In the genomic region with DNA sequence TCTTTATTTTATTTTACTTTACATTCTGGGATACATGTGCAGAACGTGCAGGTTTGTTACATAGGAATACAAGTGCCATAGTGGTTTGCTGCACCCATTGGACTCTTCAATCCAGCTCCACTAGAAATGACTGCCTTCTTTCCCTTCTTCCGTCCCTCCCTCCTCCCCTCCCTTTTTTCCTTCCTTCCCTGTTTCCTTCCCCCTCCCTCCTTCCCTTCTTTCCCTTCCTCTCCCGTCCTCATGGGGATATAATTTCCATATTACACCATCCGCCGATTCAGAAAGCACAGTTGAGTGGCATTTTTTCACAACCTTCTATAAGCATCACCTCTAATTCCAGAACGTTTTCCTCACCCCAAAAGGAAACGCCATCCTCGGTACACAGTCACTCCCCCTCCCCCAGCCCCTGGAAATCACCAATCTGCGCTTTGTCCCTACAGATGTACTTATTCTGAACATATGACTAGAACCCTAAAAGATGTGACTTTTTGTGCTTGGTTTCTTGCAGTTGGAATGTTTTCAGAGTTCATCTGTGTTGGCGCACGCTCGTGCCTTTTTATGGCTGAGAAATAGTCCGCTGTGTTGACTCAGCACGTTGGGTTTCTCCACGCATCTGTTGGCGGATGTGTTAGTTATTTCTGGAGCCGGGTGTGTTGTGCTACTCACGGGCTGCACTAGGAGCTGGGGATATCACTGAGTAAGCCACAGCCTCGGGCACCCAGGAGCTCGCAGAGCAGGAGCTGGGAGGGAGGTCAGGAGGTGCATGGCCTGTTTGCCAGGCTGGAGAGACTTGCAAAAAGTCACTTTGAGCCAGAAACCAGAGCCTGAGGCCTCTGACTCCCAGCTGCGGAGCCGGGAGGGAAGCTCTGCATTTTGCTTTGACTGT, we compare ENCODE assay signal across 8 cellular contexts.
DNase-seq lines count a peak whose midpoint lies in the region; ATAC-seq and TF ChIP-seq lines count a peak whose summit lies in the region.

No MANE protein-coding gene starts in this region.

- H3K36me3 ChIP-seq in Caco-2 (ENCODE audit: control insufficient read depth, insufficient read depth, low read length) (peaks cover 3% of the 10 kb centered on the region), OCI-LY1 (ENCODE audit: insufficient read depth, low read length) (peaks cover 86% of the 10 kb centered on the region), colonic mucosa (peaks cover 4% of the 10 kb centered on the region), tibial nerve (peaks cover 0 to 4% (median 4%) of the 10 kb centered on the region in 3 donors)

- H3K27me3 ChIP-seq in Caco-2 (replicated peaks; ENCODE audit: control insufficient read depth, insufficient read depth, low read length) (no peaks in the 10 kb centered on the region), OCI-LY1 (ENCODE audit: insufficient read depth, low read length) (no peaks in the 10 kb centered on the region), colonic mucosa (no peaks in the 10 kb centered on the region), tibial nerve (no peaks in the 10 kb centered on the region)

- no peaks in the 10 kb centered on the region for H3K9me3 Mint-ChIP-seq in Caco-2 (ENCODE audit: unreplicated experiment)

- H3K4me2 ChIP-seq in OCI-LY1 (ENCODE audit: low read length): peak overlapping the region; percentile 76

- TF ChIP-seq EP300 in tibial nerve (IDR thresholded peaks at IDR 0.05): peak; percentile 34 to 86

- H3K4me1 Mint-ChIP-seq in Caco-2 (ENCODE audit: low read depth, unreplicated experiment): peaks cover 33% of the 10 kb centered on the region

- H3K79me2 ChIP-seq in OCI-LY1 (ENCODE audit: insufficient read depth, low read length): peaks cover 94% of the 10 kb centered on the region

- WGBS in tibial nerve, 2 donors: 12 to 17% methylated on average over 22 of the region's 22 CpGs

- H3K9me2 ChIP-seq in OCI-LY1 (ENCODE audit: low read depth, low read length): no peaks in the 10 kb centered on the region

- H3K9me3 ChIP-seq in Caco-2 (no peaks in the 10 kb centered on the region), OCI-LY1 (ENCODE audit: low read length) (no peaks in the 10 kb centered on the region), colonic mucosa (no peaks in the 10 kb centered on the region), tibial nerve (no peaks in the 10 kb centered on the region)

- H2AFZ ChIP-seq in OCI-LY1 (ENCODE audit: low read length): no peak overlapping the region

- no peaks in the 10 kb centered on the region for H3K27me3 Mint-ChIP-seq in Caco-2 (ENCODE audit: insufficient read depth, unreplicated experiment)

- intact Hi-C loops in Caco-2 (cut with micrococcal nuclease; ENCODE audit: unreplicated experiment) (no loop called here), colonic mucosa (cut with DNase I) (loop anchor here (5.0 kb wide), 1 partner anchor 35 kb away; no protein-coding TSS in a partner anchor)

- H3K36me3 Mint-ChIP-seq in Caco-2 (ENCODE audit: insufficient read depth, unreplicated experiment): peaks cover 68% of the 10 kb centered on the region

- peak overlapping the region; percentile 63 for H3K27ac Mint-ChIP-seq in Caco-2 (ENCODE audit: unreplicated experiment)

- no peak overlapping the region for H3K4me3 ChIP-seq in Caco-2 (ENCODE audit: low read depth, low read length)
- H3K4me3 ChIP-seq in OCI-LY1 (ENCODE audit: low read depth, low read length, poor library complexity, severe bottlenecking): peak overlapping the region; percentile 49
- no peak overlapping the region for H3K4me3 ChIP-seq in colonic mucosa
- H3K4me3 ChIP-seq in tibial nerve: peak overlapping the region in 1 of 4 donors; percentile 3

- no peak for TF ChIP-seq POLR2A in tibial nerve (IDR thresholded peaks at IDR 0.05)

- H3F3A ChIP-seq in OCI-LY1 (ENCODE audit: insufficient read depth, low read length): peaks cover 5% of the 10 kb centered on the region; the same call in 1 of the 2 replicates

- CTCF ChIA-PET in Caco-2 (lab: Charles Lee): interaction anchor here (0.6 to 1.1 kb wide), 2 partner anchors 12 to 47 kb away, joined by 3 to 4 read pairs; no protein-coding TSS in a partner anchor

- no peak for DNase-seq in Caco-2
- DNase-seq in colonic mucosa: peak; percentile 45
- DNase-seq in lung microvascular endothelial cell (ENCODE audit: low read depth in 2 of 2): peak; percentile 34 to 83
- DNase-seq in tibial nerve (ENCODE audit: low spot score in 2 of 2): peak; percentile 68 to 74

- no peak overlapping the region for H3K4me3 Mint-ChIP-seq in Caco-2 (ENCODE audit: unreplicated experiment)

- H3K27ac ChIP-seq in OCI-LY1 (ENCODE audit: low read depth, low read length, poor library complexity, severe bottlenecking): peak overlapping the region; percentile 99
- peak overlapping the region; percentile 55 for H3K27ac ChIP-seq in colonic mucosa
- peak overlapping the region; percentile 65 to 94 (median 80) for H3K27ac ChIP-seq in tibial nerve

- POLR2A ChIA-PET in Caco-2 (lab: Charles Lee): no interaction called here

- H3K4me1 ChIP-seq in Caco-2 (peaks cover 36% of the 10 kb centered on the region), OCI-LY1 (ENCODE audit: insufficient read depth, low read length, severe bottlenecking) (peaks cover 83% of the 10 kb centered on the region), colonic mucosa (peaks cover 22% of the 10 kb centered on the region), tibial nerve (peaks cover 16 to 100% (median 91%) of the 10 kb centered on the region in 4 donors)

- H3K9ac ChIP-seq in OCI-LY1 (ENCODE audit: low read length) (peak overlapping the region; percentile 76), colonic mucosa (ENCODE audit: low read depth in 2 of 2, low read length in 2 of 2) (no peak overlapping the region)

- TF ChIP-seq CTCF in Caco-2 (IDR thresholded peaks at IDR 0.05; ENCODE audit: insufficient read depth in 1 of 2, low read depth in 1 of 2, low read length in 1 of 2, severe bottlenecking in 1 of 2, unreplicated experiment in 1 of 2) (no peak), OCI-LY1 (IDR thresholded peaks at IDR 0.05; ENCODE audit: low read length) (no peak), colonic mucosa (IDR thresholded peaks at IDR 0.05) (no peak), tibial nerve (IDR thresholded peaks at IDR 0.05) (peak in 2 of 5 experiments; percentile 34 to 44)

- ATAC-seq in HG03565 (IDR thresholded peaks at IDR 0.05; ENCODE audit: unreplicated experiment) (no peak), GM18870 (IDR thresholded peaks at IDR 0.05; ENCODE audit: unreplicated experiment) (no peak), HG02938 (IDR thresholded peaks at IDR 0.05; ENCODE audit: unreplicated experiment) (no peak)

- no TSS peak for BruUV-seq in Caco-2 (replicated peaks; lab: Mats Ljungman, UMichigan)

- H4K20me1 ChIP-seq in OCI-LY1 (ENCODE audit: insufficient read depth, low read length): no peaks in the 10 kb centered on the region

Comparison
In these comparisons a context has a peak if more than half of its experiments do, and no peak if none do; other contexts are left out.
1. DNase-seq: peak in colonic mucosa (single experiment), lung microvascular endothelial cell (2 of 2) and tibial nerve (2 of 2); none in Caco-2 (0 of 2).
2. Peak in every context shown above with its lines, with median percentiles within 50 percentile points of each other: H3K27ac ChIP-seq.